In genomic region chr4:134773497-134774000, GRCh38 we compare ENCODE assay signal across 16 cellular contexts.
DNase-seq lines count a peak whose midpoint lies in the region; ATAC-seq lines count a peak whose summit lies in the region.
"Had no signal": no experiment of that assay in that cellular context is flagged by ENCODE, and none has a peak within 500 bp of the region (broad histone marks: within the 10 kb centered on the region; RNA-seq: fewer than 3 reads in every experiment).

No MANE protein-coding gene starts in this region.

- POLR2A ChIA-PET in naive thymus-derived CD4-positive, alpha-beta T cell (lab: Charles Lee): no interaction called here

- H3K27ac ChIP-seq in SJCRH30: peak overlapping the region; percentile 10; the same call in 1 of the 2 replicates
- H3K27ac ChIP-seq in naive thymus-derived CD4-positive, alpha-beta T cell (ENCODE audit: low read depth, low read length): no peak overlapping the region
- H3K27ac ChIP-seq: A549, C4-2B had no signal

- H3K9me3 Mint-ChIP-seq in naive thymus-derived CD4-positive, alpha-beta T cell: peaks cover 0 to 17% (median 6%) of the 10 kb centered on the region in 11 donors

- DNase-seq in M059J (ENCODE audit: low read depth): peak; percentile 55
- DNase-seq in SJCRH30: peak; percentile 68 to 79
- DNase-seq in naive thymus-derived CD4-positive, alpha-beta T cell: no peak
- DNase-seq in skeletal muscle cell (ENCODE audit: low read depth): peak; percentile 4
- no peak for DNase-seq in NCI-H2196 (lab: John Stamatoyannopoulos, UW; ENCODE audit: unreplicated experiment)
- DNase-seq in mesenteric fat pad (ENCODE audit: low spot score): no peak
- no peak for DNase-seq in HUDEP-2 (lab: John Stamatoyannopoulos, UW; ENCODE audit: unreplicated experiment in 76 of 76)
- DNase-seq in DMS153 (lab: John Stamatoyannopoulos, UW): no peak
- DNase-seq: BE2C; CD4-positive, alpha-beta memory T cell; GF-D8; H7 had no signal

- no peaks in the 10 kb centered on the region for H3K4me1 Mint-ChIP-seq in naive thymus-derived CD4-positive, alpha-beta T cell
- H3K4me1 Mint-ChIP-seq: CD4-positive, alpha-beta memory T cell; GM23338; IgD-negative memory B cell had no signal

- no peaks in the 10 kb centered on the region for H3K9me3 ChIP-seq in SJCRH30 (replicated peaks)
- H3K9me3 ChIP-seq in naive thymus-derived CD4-positive, alpha-beta T cell (ENCODE audit: control insufficient read depth in 2 of 3, low read length in 3 of 3): no peaks in the 10 kb centered on the region
- H3K9me3 ChIP-seq: A549, BE2C had no signal

- H3K27ac Mint-ChIP-seq in naive thymus-derived CD4-positive, alpha-beta T cell: no peak overlapping the region
- H3K27ac Mint-ChIP-seq: CD4-positive, alpha-beta memory T cell; GM23338; IgD-negative memory B cell had no signal

- CTCF ChIA-PET in naive thymus-derived CD4-positive, alpha-beta T cell (lab: Charles Lee): no interaction called here

- no peak overlapping the region for H3K4me3 Mint-ChIP-seq in naive thymus-derived CD4-positive, alpha-beta T cell
- H3K4me3 Mint-ChIP-seq: CD4-positive, alpha-beta memory T cell; GM23338; IgD-negative memory B cell had no signal

- no peak overlapping the region for H3K4me3 ChIP-seq in SJCRH30
- H3K4me3 ChIP-seq in naive thymus-derived CD4-positive, alpha-beta T cell (ENCODE audit: low read length): no peak overlapping the region
- H3K4me3 ChIP-seq in skeletal muscle cell (ENCODE audit: low read depth, low read length): no peak overlapping the region
- H3K4me3 ChIP-seq: A549, GM23338 had no signal

- H3K27me3 Mint-ChIP-seq in naive thymus-derived CD4-positive, alpha-beta T cell: no peaks in the 10 kb centered on the region
- H3K27me3 Mint-ChIP-seq: CD4-positive, alpha-beta memory T cell; IgD-negative memory B cell had no signal

- peak; percentile 3 for ATAC-seq in naive thymus-derived CD4-positive, alpha-beta T cell
- ATAC-seq: A549, GM23338 had no signal

- no peaks in the 10 kb centered on the region for H3K36me3 ChIP-seq in SJCRH30
- no peaks in the 10 kb centered on the region for H3K36me3 ChIP-seq in naive thymus-derived CD4-positive, alpha-beta T cell (ENCODE audit: control insufficient read depth in 2 of 3, insufficient read depth in 3 of 3, low read length in 3 of 3)
- H3K36me3 ChIP-seq: BE2C had no signal

- H3K27me3 ChIP-seq in SJCRH30: no peaks in the 10 kb centered on the region
- no peaks in the 10 kb centered on the region for H3K27me3 ChIP-seq in naive thymus-derived CD4-positive, alpha-beta T cell (ENCODE audit: control insufficient read depth in 2 of 2, insufficient read depth in 2 of 2, low read length in 2 of 2)
- H3K27me3 ChIP-seq: BE2C had no signal

- H3K4me1 ChIP-seq in SJCRH30: no peaks in the 10 kb centered on the region; the same call in none of the 2 replicates
- H3K4me1 ChIP-seq in naive thymus-derived CD4-positive, alpha-beta T cell (ENCODE audit: control insufficient read depth in 2 of 2, insufficient read depth in 2 of 2, low read length in 2 of 2): no peaks in the 10 kb centered on the region
- H3K4me1 ChIP-seq: A549, BE2C had no signal

- intact Hi-C loops in naive thymus-derived CD4-positive, alpha-beta T cell (cut with micrococcal nuclease): no loop called here

- peaks cover 0 to 8% (median 0%) of the 10 kb centered on the region in 5 donors for H3K36me3 Mint-ChIP-seq in naive thymus-derived CD4-positive, alpha-beta T cell
- H3K36me3 Mint-ChIP-seq: CD4-positive, alpha-beta memory T cell; IgD-negative memory B cell had no signal

Comparison
In these comparisons a context has a peak if more than half of its experiments do, and no peak if none do; other contexts are left out.
1. DNase-seq: peak in M059J (single experiment), SJCRH30 (2 of 2) and skeletal muscle cell (single experiment); none in naive thymus-derived CD4-positive, alpha-beta T cell (0 of 9), NCI-H2196 (single experiment), mesenteric fat pad (single experiment), HUDEP-2 (0 of 76) and DMS153 (single experiment).